14 cellular contexts compared by ENCODE assay signal in the genomic region with DNA sequence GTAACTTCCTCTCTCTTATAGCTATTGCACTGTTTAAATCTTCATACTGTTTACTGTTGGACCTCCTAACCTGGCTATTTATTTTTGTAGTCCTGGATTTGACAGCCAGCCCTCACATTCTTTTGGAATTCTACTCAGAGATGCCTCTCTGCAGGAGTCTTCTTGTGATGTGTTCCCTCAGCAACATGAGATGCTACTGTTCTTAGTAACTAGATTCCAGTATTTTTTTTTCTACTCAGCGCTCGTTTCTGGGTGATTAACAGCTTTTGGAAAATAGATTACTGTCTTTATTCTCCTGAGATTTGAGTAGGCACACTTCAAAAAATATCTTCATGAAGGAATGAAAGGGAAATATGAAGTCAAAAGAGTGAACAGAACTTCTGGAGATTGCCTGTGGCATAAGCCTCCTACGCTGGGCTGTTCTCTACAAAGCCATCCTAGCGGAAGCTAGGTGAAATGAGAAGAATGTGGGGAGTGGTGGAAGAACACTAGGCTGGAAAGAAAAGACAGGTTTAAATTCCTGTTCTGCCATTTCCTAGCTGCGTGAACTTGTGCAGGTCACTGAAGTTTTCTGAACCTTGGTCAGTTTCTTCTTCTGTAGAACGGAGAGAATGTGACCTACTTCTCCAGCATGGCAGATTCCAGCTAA.
DNase-seq lines count a peak whose midpoint lies in the region; ATAC-seq and TF ChIP-seq lines count a peak whose summit lies in the region.
"Had no signal": no experiment of that assay in that cellular context is flagged by ENCODE, and none has a peak within 500 bp of the region (broad histone marks: within the 10 kb centered on the region; RNA-seq: fewer than 3 reads in every experiment).

No MANE protein-coding gene starts in this region.

- DNase-seq in central memory CD8-positive, alpha-beta T cell (ENCODE audit: low spot score in 2 of 2), result no peak
- no peak for DNase-seq in NCI-H146 (lab: John Stamatoyannopoulos, UW)
- DNase-seq in COR-L47 (lab: John Stamatoyannopoulos, UW), result no peak
- DNase-seq: activated CD4-positive, alpha-beta T cell treated with anti-CD3 and anti-CD28 coated beads, Interleukin-2, amount 50 U/mL, for 1 hour; activated naive CD4-positive, alpha-beta T cell; AML-193; PC-3; stimulated activated CD4-positive, alpha-beta T cell treated with anti-CD3 and anti-CD28 coated beads, Interleukin-4, amount 100 ng/mL, for 1 hour; stimulated activated naive CD4-positive, alpha-beta T cell treated with Interleukin-2 at 50 U/mL for 16 hours had no signal

- no peak overlapping the region for H3K4me3 Mint-ChIP-seq in central memory CD8-positive, alpha-beta T cell

- H3K4me1 ChIP-seq in BLaER1 treated with 17β-estradiol and CSF1 and Interleukin-3, amounts not matched to agents 10 nM and 100 nM, result peaks cover 12 to 85% (median 52%) of the 10 kb centered on the region in 10 experiments; a peak in 19 of 20 replicates
- H3K4me1 ChIP-seq in HEK293 (ENCODE audit: control insufficient read depth, insufficient read depth, low read length), result peaks cover 15% of the 10 kb centered on the region; the same call in 1 of the 2 replicates
- peaks cover 38% of the 10 kb centered on the region for H3K4me1 ChIP-seq in mesodermal cell (ENCODE audit: control insufficient read depth, insufficient read depth, low read length, poor library complexity, severe bottlenecking)

- no peak overlapping the region for H3K4me3 ChIP-seq in BLaER1 treated with 17β-estradiol and CSF1 and Interleukin-3, amounts not matched to agents 10 nM and 100 nM
- H3K4me3 ChIP-seq in HEK293 (ENCODE audit: low read depth, low read length), result no peak overlapping the region
- H3K4me3 ChIP-seq in mesodermal cell (ENCODE audit: extremely low read depth, insufficient read depth, low read length, poor library complexity, severe bottlenecking), result no peak overlapping the region

- peaks cover 30% of the 10 kb centered on the region for H3K36me3 Mint-ChIP-seq in central memory CD8-positive, alpha-beta T cell (ENCODE audit: insufficient read depth)

- POLR2A ChIA-PET in HEK293 (lab: Yijun Ruan, JAX), result no interaction called here

- H3K4me2 ChIP-seq in BLaER1 treated with 17β-estradiol and CSF1 and Interleukin-3, amounts not matched to agents 10 nM and 100 nM, result peak overlapping the region in 6 of 11 experiments; percentile 60 to 89 (median 68); a peak in 8 of 22 replicates

- CTCF ChIA-PET in HEK293 (lab: Yijun Ruan, JAX), result interaction anchor here (0.6 kb wide), 1 partner anchor 819 kb away, joined by 3 read pairs; no protein-coding TSS in a partner anchor

- TF ChIP-seq CTCF in HEK293 (tag by site-specific recombination; IDR thresholded peaks at IDR 0.05), result no peak

- H4K20me1 ChIP-seq in BLaER1 treated with 17β-estradiol and CSF1 and Interleukin-3, amounts not matched to agents 10 nM and 100 nM, result no peaks in the 10 kb centered on the region

- peak overlapping the region in 8 of 11 experiments; percentile 49 to 92 (median 80); a peak in 15 of 22 replicates for H3K27ac ChIP-seq in BLaER1 treated with 17β-estradiol and CSF1 and Interleukin-3, amounts not matched to agents 10 nM and 100 nM
- H3K27ac ChIP-seq in HEK293 (ENCODE audit: extremely low read depth, low read depth, low read length), result no peak overlapping the region
- peak overlapping the region; percentile 63 for H3K27ac ChIP-seq in mesodermal cell (ENCODE audit: low read depth, low read length, severe bottlenecking)

- no peaks in the 10 kb centered on the region for H3K27me3 Mint-ChIP-seq in central memory CD8-positive, alpha-beta T cell

- ATAC-seq in central memory CD8-positive, alpha-beta T cell (replicated peaks; ENCODE audit: extremely low read depth, poor library complexity, severe bottlenecking), result no peak
- ATAC-seq in GM18520 (IDR thresholded peaks at IDR 0.05; ENCODE audit: unreplicated experiment) (no peak), SK-N-SH treated with all-trans-retinoic acid at 6 μM for 48 hours (no peak; the same call in 2 of the 3 replicates)
- ATAC-seq: PC-3 had no signal

- no peak overlapping the region for H3K9ac ChIP-seq in BLaER1 treated with 17β-estradiol and CSF1 and Interleukin-3, amounts not matched to agents 10 nM and 100 nM

- H3K27ac Mint-ChIP-seq in central memory CD8-positive, alpha-beta T cell (ENCODE audit: low read depth), result peak overlapping the region; percentile 42

- peaks cover 20 to 88% (median 76%) of the 10 kb centered on the region in 11 experiments for H3K36me3 ChIP-seq in BLaER1 treated with 17β-estradiol and CSF1 and Interleukin-3, amounts not matched to agents 10 nM and 100 nM
- H3K36me3 ChIP-seq in HEK293 (ENCODE audit: control insufficient read depth in 2 of 2, insufficient read depth in 1 of 2, low read length in 2 of 2) (peaks cover 5 to 14% of the 10 kb centered on the region in 2 experiments; a peak in 1 of 3 replicates), mesodermal cell (ENCODE audit: control insufficient read depth, insufficient read depth, low read length) (peaks cover 11% of the 10 kb centered on the region)

- WGBS in mesodermal cell (ENCODE audit: insufficient coverage in 2 of 2), 2 experiments, result 73 to 83% methylated on average over 4 of the region's 6 CpGs

- no peaks in the 10 kb centered on the region for H3K27me3 ChIP-seq in BLaER1 treated with 17β-estradiol and CSF1 and Interleukin-3, amounts not matched to agents 10 nM and 100 nM

- H3K9me3 ChIP-seq in BLaER1 treated with 17β-estradiol and CSF1 and Interleukin-3, amounts not matched to agents 10 nM and 100 nM (replicated peaks in 1 of 11), result peaks cover 0 to 26% (median 7%) of the 10 kb centered on the region in 11 experiments; a peak in 11 of 22 replicates
- H3K9me3 ChIP-seq in HEK293 (ENCODE audit: control insufficient read depth, insufficient read depth, low read depth, low read length) (no peaks in the 10 kb centered on the region), mesodermal cell (ENCODE audit: control insufficient read depth, low read length) (no peaks in the 10 kb centered on the region)

- no peaks in the 10 kb centered on the region for H3K9me3 Mint-ChIP-seq in central memory CD8-positive, alpha-beta T cell

- H3K4me1 Mint-ChIP-seq in central memory CD8-positive, alpha-beta T cell, result peaks cover 32% of the 10 kb centered on the region

TF ChIP-seq in HEK293, 187 proteins besides CTCF, POLR2A, EP300 and RAD21 (continues in another document):
- TF ChIP-seq ZNF114 (tag by site-specific recombination; IDR thresholded peaks at IDR 0.05) (no peak), ZBTB8A (tag by site-specific recombination; IDR thresholded peaks at IDR 0.05) (no peak), ZNF324 (tag by site-specific recombination; IDR thresholded peaks at IDR 0.05) (no peak), ZNF629 (tag by site-specific recombination; IDR thresholded peaks at IDR 0.05) (0 out of 2 replicates have a peak, but pooled peaks have one; percentile 26), ZNF184 (tag by site-specific recombination; IDR thresholded peaks at IDR 0.05) (no peak), ZNF366 (tag by site-specific recombination; conservative IDR thresholded peaks at IDR 0.05) (peak; percentile 42; the same call in 1 of the 2 replicates), ZNF174 (tag by site-specific recombination; IDR thresholded peaks at IDR 0.05) (no peak), ZNF391 (tag by site-specific recombination; IDR thresholded peaks at IDR 0.05; ENCODE audit: borderline replicate concordance, low read depth) (no peak), ZNF660 (tag by site-specific recombination; IDR thresholded peaks at IDR 0.05) (0 out of 2 replicates have a peak, but pooled peaks have one; percentile 40), ZNF341 (tag by site-specific recombination; IDR thresholded peaks at IDR 0.05; ENCODE audit: low read depth) (peak; percentile 11; the same call in 1 of the 2 replicates), YY1 (tag by site-specific recombination; IDR thresholded peaks at IDR 0.05) (no peak), ZSCAN16 (tag by site-specific recombination; IDR thresholded peaks at IDR 0.05) (no peak)

TF ChIP-seq in SK-N-SH treated with all-trans-retinoic acid at 6 μM for 48 hours, 23 proteins besides CTCF, POLR2A, EP300 and RAD21 (continues in another document):
- no peak for TF ChIP-seq ZNF565 (CRISPR knock-in tag; conservative IDR thresholded peaks at IDR 0.05; ENCODE audit: low read depth)
- TF ChIP-seq PPARA (CRISPR knock-in tag; IDR thresholded peaks at IDR 0.05; ENCODE audit: borderline replicate concordance), result no peak
- TF ChIP-seq, protein P1, sequence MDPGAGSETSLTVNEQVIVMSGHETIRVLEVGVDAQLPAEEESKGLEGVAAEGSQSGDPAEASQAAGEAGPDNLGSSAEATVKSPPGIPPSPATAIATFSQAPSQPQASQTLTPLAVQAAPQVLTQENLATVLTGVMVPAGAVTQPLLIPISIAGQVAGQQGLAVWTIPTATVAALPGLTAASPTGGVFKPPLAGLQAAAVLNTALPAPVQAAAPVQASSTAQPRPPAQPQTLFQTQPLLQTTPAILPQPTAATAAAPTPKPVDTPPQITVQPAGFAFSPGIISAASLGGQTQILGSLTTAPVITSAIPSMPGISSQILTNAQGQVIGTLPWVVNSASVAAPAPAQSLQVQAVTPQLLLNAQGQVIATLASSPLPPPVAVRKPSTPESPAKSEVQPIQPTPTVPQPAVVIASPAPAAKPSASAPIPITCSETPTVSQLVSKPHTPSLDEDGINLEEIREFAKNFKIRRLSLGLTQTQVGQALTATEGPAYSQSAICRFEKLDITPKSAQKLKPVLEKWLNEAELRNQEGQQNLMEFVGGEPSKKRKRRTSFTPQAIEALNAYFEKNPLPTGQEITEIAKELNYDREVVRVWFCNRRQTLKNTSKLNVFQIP (CRISPR knock-in tag; IDR thresholded peaks at IDR 0.05; ENCODE audit: borderline replicate concordance, low read depth), result no peak
- TF ChIP-seq ZNF70 (CRISPR knock-in tag; IDR thresholded peaks at IDR 0.05), result no peak
- no peak for TF ChIP-seq ARNTL (CRISPR knock-in tag; IDR thresholded peaks at IDR 0.05; ENCODE audit: borderline replicate concordance, low read depth)
- TF ChIP-seq, protein P2, sequence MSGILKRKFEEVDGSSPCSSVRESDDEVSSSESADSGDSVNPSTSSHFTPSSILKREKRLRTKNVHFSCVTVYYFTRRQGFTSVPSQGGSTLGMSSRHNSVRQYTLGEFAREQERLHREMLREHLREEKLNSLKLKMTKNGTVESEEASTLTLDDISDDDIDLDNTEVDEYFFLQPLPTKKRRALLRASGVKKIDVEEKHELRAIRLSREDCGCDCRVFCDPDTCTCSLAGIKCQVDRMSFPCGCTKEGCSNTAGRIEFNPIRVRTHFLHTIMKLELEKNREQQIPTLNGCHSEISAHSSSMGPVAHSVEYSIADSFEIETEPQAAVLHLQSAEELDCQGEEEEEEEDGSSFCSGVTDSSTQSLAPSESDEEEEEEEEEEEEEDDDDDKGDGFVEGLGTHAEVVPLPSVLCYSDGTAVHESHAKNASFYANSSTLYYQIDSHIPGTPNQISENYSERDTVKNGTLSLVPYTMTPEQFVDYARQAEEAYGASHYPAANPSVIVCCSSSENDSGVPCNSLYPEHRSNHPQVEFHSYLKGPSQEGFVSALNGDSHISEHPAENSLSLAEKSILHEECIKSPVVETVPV (CRISPR knock-in tag; IDR thresholded peaks at IDR 0.05), result no peak
- no peak for TF ChIP-seq SNAI2 (CRISPR knock-in tag; IDR thresholded peaks at IDR 0.05)
- no peak for TF ChIP-seq RARB (CRISPR knock-in tag; IDR thresholded peaks at IDR 0.05)
- TF ChIP-seq ZC3H10 (CRISPR knock-in tag; IDR thresholded peaks at IDR 0.05), result no peak
- TF ChIP-seq OSR1 (CRISPR knock-in tag; IDR thresholded peaks at IDR 0.05), result no peak
